9 cellular contexts compared by ENCODE assay signal in genomic region chr1:234214911-234215892, GRCh38.
DNase-seq lines count a peak whose midpoint lies in the region; ATAC-seq lines count a peak whose summit lies in the region.
"Had no signal": no experiment of that assay in that cellular context is flagged by ENCODE, and none has a peak within 500 bp of the region (broad histone marks: within the 10 kb centered on the region; RNA-seq: fewer than 3 reads in every experiment).

No MANE protein-coding gene starts in this region.

- no peak overlapping the region for H2AFZ ChIP-seq in neuronal stem cell (ENCODE audit: low read length)

- H2BK15ac ChIP-seq in neuronal stem cell (ENCODE audit: low read length): no peak overlapping the region

- DNase-seq in G401 (ENCODE audit: low spot score): peak; percentile 92
- peak; percentile 4 for DNase-seq in NCI-H774 (lab: John Stamatoyannopoulos, UW)
- DNase-seq in effector memory CD8-positive, alpha-beta T cell: no peak
- DNase-seq in neuronal stem cell (ENCODE audit: low spot score): no peak
- no peak for DNase-seq in superior temporal gyrus (ENCODE audit: extremely low spot score)
- no peak for DNase-seq in amniotic stem cell (lab: John Stamatoyannopoulos, UW)
- DNase-seq in activated CD4-positive, CD25-positive, alpha-beta regulatory T cell treated with anti-CD3 and anti-CD28 coated beads, Interleukin-2, amount 50 U/mL, for 72 hours: no peak
- DNase-seq: adrenal gland had no signal

- H3K27ac Mint-ChIP-seq in effector memory CD8-positive, alpha-beta T cell: no peak overlapping the region

- no peak overlapping the region for H2BK12ac ChIP-seq in neuronal stem cell (ENCODE audit: low read length)

- peak overlapping the region; percentile 26 for H3K9ac ChIP-seq in neuronal stem cell (ENCODE audit: low read depth, low read length, poor library complexity)

- peaks cover 2 to 64% (median 33%) of the 10 kb centered on the region in 3 experiments for H3K27me3 ChIP-seq in neuronal stem cell (ENCODE audit: control insufficient read depth in 3 of 3, insufficient read depth in 3 of 3, low read depth in 1 of 3, low read length in 3 of 3)

- H2AK5ac ChIP-seq in neuronal stem cell (ENCODE audit: low read depth, low read length): no peak overlapping the region

- no peak overlapping the region for H4K91ac ChIP-seq in neuronal stem cell (ENCODE audit: low read depth, low read length, poor library complexity)

- no peaks in the 10 kb centered on the region for H3K36me3 ChIP-seq in neuronal stem cell (replicated peaks in 1 of 2; ENCODE audit: control insufficient read depth in 2 of 2, insufficient read depth in 2 of 2, low read length in 2 of 2)
- H3K36me3 ChIP-seq: adrenal gland had no signal

- no peak overlapping the region for H3K4ac ChIP-seq in neuronal stem cell (ENCODE audit: low read length)

- H3K14ac ChIP-seq in neuronal stem cell (ENCODE audit: low read length): peak overlapping the region; percentile 96

- H3K4me3 ChIP-seq in neuronal stem cell (ENCODE audit: low read length in 2 of 2): peak overlapping the region in 1 of 2 donors; percentile 79

- in situ Hi-C loops in G401 (cut with HindIII; ENCODE audit: low sequenced_read_pairs): no loop called here

- H3K4me2 ChIP-seq in neuronal stem cell (ENCODE audit: insufficient read depth, low read length, poor library complexity, severe bottlenecking): peak overlapping the region; percentile 84

- no peak overlapping the region for H4K8ac ChIP-seq in neuronal stem cell (ENCODE audit: low read depth, low read length)

- no peak overlapping the region for H2BK5ac ChIP-seq in neuronal stem cell (ENCODE audit: low read length)

- H3K4me1 ChIP-seq in neuronal stem cell (ENCODE audit: control insufficient read depth in 2 of 2, insufficient read depth in 1 of 2, low read depth in 1 of 2, low read length in 2 of 2): peaks cover 0 to 10% of the 10 kb centered on the region in 2 donors

- H3K23ac ChIP-seq in neuronal stem cell (ENCODE audit: low read depth, low read length, poor library complexity): peak overlapping the region; percentile 62

- ATAC-seq in effector memory CD8-positive, alpha-beta T cell (replicated peaks): no peak
- ATAC-seq in HG03520 (IDR thresholded peaks at IDR 0.05; ENCODE audit: unreplicated experiment): no peak

- peak overlapping the region; percentile 85 for H3K18ac ChIP-seq in neuronal stem cell (ENCODE audit: low read length)

- peaks cover 0 to 2% of the 10 kb centered on the region in 2 donors for H3K9me3 ChIP-seq in neuronal stem cell (replicated peaks in 1 of 2; ENCODE audit: control insufficient read depth in 2 of 2, insufficient read depth in 1 of 2, low read depth in 1 of 2, low read length in 2 of 2)
- H3K9me3 ChIP-seq: adrenal gland had no signal

- H3K27ac ChIP-seq in neuronal stem cell (replicated peaks; ENCODE audit: low read length): no peak overlapping the region
- H3K27ac ChIP-seq: adrenal gland had no signal

- no peaks in the 10 kb centered on the region for H3K79me1 ChIP-seq in neuronal stem cell (ENCODE audit: low read depth, low read length)

- no peaks in the 10 kb centered on the region for H3K36me3 Mint-ChIP-seq in effector memory CD8-positive, alpha-beta T cell (ENCODE audit: insufficient read depth)

- H3K4me3 Mint-ChIP-seq in effector memory CD8-positive, alpha-beta T cell: peak overlapping the region; percentile 21 to 80

- H3K27me3 Mint-ChIP-seq in effector memory CD8-positive, alpha-beta T cell: peaks cover 27 to 47% of the 10 kb centered on the region in 2 donors

- no CpG with 5 or more reads among the region's 20 CpGs for WGBS in neuronal stem cell (ENCODE audit: extremely low coverage in 2 of 2, insufficient read length in 2 of 2, insufficient replicate concordance in 1 of 2), 2 donors

- H3K4me1 Mint-ChIP-seq in effector memory CD8-positive, alpha-beta T cell (ENCODE audit: low read depth in 2 of 2): peaks cover 4 to 9% of the 10 kb centered on the region in 2 donors

- H3K9me3 Mint-ChIP-seq in effector memory CD8-positive, alpha-beta T cell: no peaks in the 10 kb centered on the region

- H2BK120ac ChIP-seq in neuronal stem cell (ENCODE audit: low read depth, low read length): no peak overlapping the region

Comparison
In these comparisons a context has a peak if more than half of its experiments do, and no peak if none do; other contexts are left out.
1. DNase-seq: peak in G401 (single experiment) and NCI-H774 (single experiment); none in effector memory CD8-positive, alpha-beta T cell (0 of 3), neuronal stem cell (single experiment), superior temporal gyrus (single experiment), amniotic stem cell (single experiment) and activated CD4-positive, CD25-positive, alpha-beta regulatory T cell treated with anti-CD3 and anti-CD28 coated beads, Interleukin-2, amount 50 U/mL, for 72 hours (single experiment).